15 cellular contexts compared by ENCODE assay signal in genomic region chr5:81848368-81848767, GRCh38.
A peak's percentile ranks its signal among the peaks of the same experiment; 100 is the strongest.
DNase-seq lines count a peak whose midpoint lies in the region; ATAC-seq and TF ChIP-seq lines count a peak whose summit lies in the region.
"Had no signal": no experiment of that assay in that cellular context is flagged by ENCODE, and none has a peak within 500 bp of the region (broad histone marks: within the 10 kb centered on the region; RNA-seq: fewer than 3 reads in every experiment).

No MANE protein-coding gene starts in this region.

- no peaks in the 10 kb centered on the region for H3K27me3 ChIP-seq in body of pancreas
- H3K27me3 ChIP-seq in rectal smooth muscle tissue (ENCODE audit: control insufficient read depth, insufficient read depth, low read length): no peaks in the 10 kb centered on the region
- H3K27me3 ChIP-seq: MG63, right lobe of liver, thyroid gland had no signal

- 7 to 9% methylated on average over 1 of the region's 1 CpG for WGBS in body of pancreas, 2 donors

- ATAC-seq in body of pancreas: no peak
- no peak for ATAC-seq in HG02678 (IDR thresholded peaks at IDR 0.05; ENCODE audit: unreplicated experiment)
- ATAC-seq: effector memory CD8-positive, alpha-beta T cell; mucosa of descending colon had no signal

- no peak for TF ChIP-seq CTCF in body of pancreas (IDR thresholded peaks at IDR 0.05)

- H3K4me3 ChIP-seq in body of pancreas (no peak overlapping the region), rectal smooth muscle tissue (ENCODE audit: low read length) (peak overlapping the region; percentile 12)
- H3K4me3 ChIP-seq: MG63, mucosa of descending colon, right lobe of liver, thyroid gland had no signal

- H3K36me3 ChIP-seq in body of pancreas (replicated peaks in 1 of 2; ENCODE audit: insufficient read depth in 1 of 2, low read depth in 2 of 2) (no peaks in the 10 kb centered on the region), rectal smooth muscle tissue (ENCODE audit: control insufficient read depth, insufficient read depth, low read length) (no peaks in the 10 kb centered on the region)
- H3K36me3 ChIP-seq: MG63, right lobe of liver, thyroid gland had no signal

- intact Hi-C loops in body of pancreas (cut with DNase I): loop anchor here (10.0 kb wide), 1 partner anchor 54 kb away; no protein-coding TSS in a partner anchor

- no peak overlapping the region for H3K27ac ChIP-seq in body of pancreas
- no peak overlapping the region for H3K27ac ChIP-seq in rectal smooth muscle tissue (ENCODE audit: low read depth, low read length)
- H3K27ac ChIP-seq: right lobe of liver, thyroid gland had no signal

- TF ChIP-seq POLR2A in body of pancreas (IDR thresholded peaks at IDR 0.05): no peak

- no peak overlapping the region for H3K9ac ChIP-seq in rectal smooth muscle tissue (ENCODE audit: low read length)

- no peaks in the 10 kb centered on the region for H3K9me3 ChIP-seq in body of pancreas
- H3K9me3 ChIP-seq: MG63, mucosa of descending colon, right lobe of liver, thyroid gland had no signal

- H3K4me1 ChIP-seq in body of pancreas: peaks cover 58% of the 10 kb centered on the region
- H3K4me1 ChIP-seq in rectal smooth muscle tissue (ENCODE audit: control insufficient read depth, insufficient read depth, low read length): peaks cover 35% of the 10 kb centered on the region

- DNase-seq in NCI-H2227 (lab: John Stamatoyannopoulos, UW; ENCODE audit: unreplicated experiment) (peak; percentile 30), body of pancreas (peak; percentile 30 to 66 (median 48)), iPS-NIHi11 (ENCODE audit: low spot score) (peak; percentile 17), NCI-H345 treated with DMSO at 0.1 percent for 48 hours (lab: John Stamatoyannopoulos, UW; ENCODE audit: unreplicated experiment) (no peak), MV-4-11 (lab: John Stamatoyannopoulos, UW) (no peak)
- DNase-seq in stimulated activated CD8-positive, alpha-beta memory T cell treated with anti-CD3 and anti-CD28 coated beads, Interleukin-4, amount 100 ng/mL, for 48 hours: no peak
- DNase-seq: activated naive CD8-positive, alpha-beta T cell treated with anti-CD3 and anti-CD28 coated beads for 36 hours; effector memory CD8-positive, alpha-beta T cell; MG63; NCI-H345; right lobe of liver had no signal

Comparison
In these comparisons a context has a peak if more than half of its experiments do, and no peak if none do; other contexts are left out.
1. DNase-seq: peak in NCI-H2227 (single experiment), body of pancreas (4 of 4) and iPS-NIHi11 (single experiment); none in NCI-H345 treated with DMSO at 0.1 percent for 48 hours (single experiment), stimulated activated CD8-positive, alpha-beta memory T cell treated with anti-CD3 and anti-CD28 coated beads, Interleukin-4, amount 100 ng/mL, for 48 hours (single experiment) and MV-4-11 (single experiment).